Comparison of ENCODE assay signal across 1 cellular context in genomic region chr4:151529187-151529586, GRCh38.
TF ChIP-seq lines count a peak whose summit lies in the region.

No MANE protein-coding gene starts in this region.

TF ChIP-seq in WTC11, 78 proteins besides CTCF, POLR2A, EP300 and RAD21 (continued from another document):
- TF ChIP-seq MLX (CRISPR knock-in tag; IDR thresholded peaks at IDR 0.05): no peak
- TF ChIP-seq TCF7 (CRISPR knock-in tag; IDR thresholded peaks at IDR 0.05; ENCODE audit: low read depth): no peak
- no peak for TF ChIP-seq ATF6 (CRISPR knock-in tag; IDR thresholded peaks at IDR 0.05)
